7 cellular contexts compared by ENCODE assay signal in genomic region chr13:80340643-80341097, GRCh38. TPM values are rescaled to one million over a fixed set of nuclear protein-coding genes. Genes with fewer than 3 reads are reported as not detected.
DNase-seq lines count a peak whose midpoint lies in the region; ATAC-seq and TF ChIP-seq lines count a peak whose summit lies in the region.

No MANE protein-coding gene starts in this region.

- POLR2A ChIA-PET in GM10248 (lab: Yijun Ruan, JAX) = no interaction called here

- H3K36me3 ChIP-seq in MG63 (peaks cover 12% of the 10 kb centered on the region), left lung (peaks cover 0 to 9% of the 10 kb centered on the region in 2 donors)

- H3K4me3 ChIP-seq in MG63 (peak overlapping the region; percentile 87), left lung (peak overlapping the region; percentile 74 to 90)

- H3K9me3 ChIP-seq in MG63 (no peaks in the 10 kb centered on the region), left lung (no peaks in the 10 kb centered on the region)

- CTCF ChIA-PET in GM10248 (lab: Yijun Ruan, JAX) = interaction anchor here (1.0 kb wide), 1 partner anchor 677 kb away, joined by 3 read pairs; no protein-coding TSS in a partner anchor

- H3K27ac ChIP-seq in angular gyrus (ENCODE audit: low read depth, low read length) = peak overlapping the region; percentile 90
- H3K27ac ChIP-seq in left lung = peak overlapping the region; percentile 90 to 97

- H3K4me1 ChIP-seq in left lung = peaks cover 5 to 36% of the 10 kb centered on the region in 2 donors

- intact Hi-C loops in left lung (cut with DNase I) = no loop called here

- ATAC-seq in GM21717 (IDR thresholded peaks at IDR 0.05; ENCODE audit: unreplicated experiment) (peak; percentile 27), left lung (no peak)

- no peaks in the 10 kb centered on the region for H3K27me3 ChIP-seq in MG63
- no peaks in the 10 kb centered on the region for H3K27me3 ChIP-seq in left lung

- TF ChIP-seq CTCF in GM10248 (IDR thresholded peaks at IDR 0.05; ENCODE audit: control extremely low read depth, extremely low read depth, low read depth, missing control alignments) (no peak), left lung (IDR thresholded peaks at IDR 0.05) (no peak)

- peak; percentile 28 for DNase-seq in GM10248 (ENCODE audit: extremely low spot score)
- DNase-seq in MG63 = no peak
- DNase-seq in left lung = peak in 1 of 2 donors; percentile 51
- DNase-seq in superior temporal gyrus (ENCODE audit: extremely low spot score) = peak; percentile 75
- no peak for DNase-seq in stimulated activated CD4-positive, alpha-beta T cell treated with anti-CD3 and anti-CD28 coated beads, Interleukin-2, amount 100 ng/mL, for 48 hours

RNA-seq across cellular contexts. Expression of gene SPRY2, which starts 0.3 kb away (rescaled TPM):
- total RNA-seq in MG63 (2014; rRNA removed; shearing (Covaris generic); ENCODE audit: low replicate concordance) = 6.9 and 8.2 TPM in 2 replicates
- 10 to 100 TPM; 30.9 to 40.0 TPM for total RNA-seq in left lung

Comparison
In these comparisons a context has a peak if more than half of its experiments do, and no peak if none do; other contexts are left out.
1. DNase-seq: peak in GM10248 (single experiment) and superior temporal gyrus (single experiment); none in MG63 (single experiment) and stimulated activated CD4-positive, alpha-beta T cell treated with anti-CD3 and anti-CD28 coated beads, Interleukin-2, amount 100 ng/mL, for 48 hours (0 of 2).